In genomic region chr18:70491734-70492348, GRCh38 we compare ENCODE assay signal across 8 cellular contexts.
DNase-seq lines count a peak whose midpoint lies in the region; ATAC-seq and TF ChIP-seq lines count a peak whose summit lies in the region.

No MANE protein-coding gene starts in this region.

- peaks cover 9% of the 10 kb centered on the region for H3K27me3 ChIP-seq in PC-3 (ENCODE audit: low read length)

- H3K4me3 ChIP-seq in PC-3 (ENCODE audit: low read length) = no peak overlapping the region
- H3K4me3 ChIP-seq in retinal pigment epithelial cell (ENCODE audit: low read length) = no peak overlapping the region

- peak; percentile 94 for ATAC-seq in GM19467 (IDR thresholded peaks at IDR 0.05; ENCODE audit: unreplicated experiment)
- peak; percentile 71 for ATAC-seq in HG03558 (IDR thresholded peaks at IDR 0.05; ENCODE audit: extremely low read depth, unreplicated experiment)
- ATAC-seq in PC-3 = peak; percentile 85
- peak; percentile 67 for ATAC-seq in activated T-helper 17 cell treated with anti-CD3 and anti-CD28 coated beads, Interleukin-2, amount 50 U/mL, for 72 hours (replicated peaks)

- TF ChIP-seq CTCF in PC-3 (conservative IDR thresholded peaks at IDR 0.05; ENCODE audit: low read depth, low read length) (peak; percentile 92), retinal pigment epithelial cell (conservative IDR thresholded peaks at IDR 0.05; ENCODE audit: low read depth, low read length) (peak; percentile 90)

- no peaks in the 10 kb centered on the region for H4K20me1 ChIP-seq in PC-3 (ENCODE audit: low read length)

- H3K27me3 Mint-ChIP-seq in activated T-helper 17 cell treated with anti-CD3 and anti-CD28 coated beads, Interleukin-2, amount 50 U/mL, for 72 hours = peaks cover 3% of the 10 kb centered on the region

- no peak overlapping the region for H3K27ac Mint-ChIP-seq in activated T-helper 17 cell treated with anti-CD3 and anti-CD28 coated beads, Interleukin-2, amount 50 U/mL, for 72 hours

- no peaks in the 10 kb centered on the region for H3K9me3 Mint-ChIP-seq in activated T-helper 17 cell treated with anti-CD3 and anti-CD28 coated beads, Interleukin-2, amount 50 U/mL, for 72 hours

- H3K4me3 Mint-ChIP-seq in activated T-helper 17 cell treated with anti-CD3 and anti-CD28 coated beads, Interleukin-2, amount 50 U/mL, for 72 hours = no peak overlapping the region

- POLR2A ChIA-PET in PC-3 (lab: Charles Lee; ENCODE audit: unreplicated experiment) = no interaction called here

- H3K9me3 ChIP-seq in PC-3 (ENCODE audit: low read length) = no peaks in the 10 kb centered on the region

- H3K79me2 ChIP-seq in PC-3 (ENCODE audit: low read length) = no peaks in the 10 kb centered on the region

- H3K9me2 ChIP-seq in PC-3 (replicated peaks; ENCODE audit: low read length) = no peaks in the 10 kb centered on the region

- no peak overlapping the region for H2AFZ ChIP-seq in PC-3 (ENCODE audit: low read length)

- H3K36me3 ChIP-seq in PC-3 (ENCODE audit: low read depth, low read length) = no peaks in the 10 kb centered on the region

- DNase-seq in EH (ENCODE audit: low read depth) = peak; percentile 58
- peak; percentile 80 for DNase-seq in PC-3
- DNase-seq in glomerular visceral epithelial cell (ENCODE audit: extremely low spot score) = peak; percentile 44
- no peak for DNase-seq in retinal pigment epithelial cell (ENCODE audit: low read depth)
- DNase-seq in mesenteric fat pad (ENCODE audit: low spot score) = no peak

- H3K36me3 Mint-ChIP-seq in activated T-helper 17 cell treated with anti-CD3 and anti-CD28 coated beads, Interleukin-2, amount 50 U/mL, for 72 hours (ENCODE audit: low read depth) = no peaks in the 10 kb centered on the region

- H3K4me2 ChIP-seq in PC-3 (ENCODE audit: low read length) = no peak overlapping the region

- no peaks in the 10 kb centered on the region for H3F3A ChIP-seq in PC-3 (ENCODE audit: low read length, unreplicated experiment)

- H3K4me1 Mint-ChIP-seq in activated T-helper 17 cell treated with anti-CD3 and anti-CD28 coated beads, Interleukin-2, amount 50 U/mL, for 72 hours = no peaks in the 10 kb centered on the region

- no peak overlapping the region for H3K27ac ChIP-seq in PC-3 (ENCODE audit: low read length)

- CTCF ChIA-PET in PC-3 (lab: Charles Lee) = interaction anchor here (0.6 to 0.7 kb wide), 2 partner anchors 105 to 482 kb away, joined by 3 read pairs; no protein-coding TSS in a partner anchor

- no peaks in the 10 kb centered on the region for H3K4me1 ChIP-seq in PC-3 (ENCODE audit: insufficient read depth, low read length)

- intact Hi-C loops in PC-3 (cut with micrococcal nuclease) = loop anchor here (2.0 to 5.0 kb wide), 2 partner anchors 290 to 441 kb away; no protein-coding TSS in a partner anchor

- BruUV-seq in PC-3 (replicated peaks; lab: Mats Ljungman, UMichigan) = no TSS peak

- no peak overlapping the region for H3K9ac ChIP-seq in PC-3 (ENCODE audit: low read length)

Comparison
In these comparisons a context has a peak if more than half of its experiments do, and no peak if none do; other contexts are left out.
1. DNase-seq: peak in EH (single experiment), PC-3 (single experiment) and glomerular visceral epithelial cell (single experiment); none in retinal pigment epithelial cell (single experiment) and mesenteric fat pad (single experiment).
2. Peak in every context shown above with its lines, with median percentiles within 50 percentile points of each other: ATAC-seq.